Comparison of ENCODE assay signal across 8 cellular contexts in genomic region chr9:120842685-120843485, GRCh38. TPM values are rescaled to one million over a fixed set of nuclear protein-coding genes. Genes with fewer than 3 reads are reported as not detected.
DNase-seq lines count a peak whose midpoint lies in the region; ATAC-seq and TF ChIP-seq lines count a peak whose summit lies in the region.

TSS of gene PSMD5 (minus strand) at chr9:120842922. CDS start at chr9:120842909, 13 bp downstream.

- peak; percentile 98 for ATAC-seq in HG02623 (IDR thresholded peaks at IDR 0.05; ENCODE audit: unreplicated experiment)

- peak within 1 kb of the TSS; percentile 94 for H4K8ac ChIP-seq in trophoblast cell (ENCODE audit: low read depth, low read length)

- peaks cover 11% of the 10 kb centered on the region for H3K79me2 ChIP-seq in trophoblast cell (ENCODE audit: control insufficient read depth, insufficient read depth, low read length, poor library complexity)

- peak within 1 kb of the TSS; percentile 88 for H2AFZ ChIP-seq in trophoblast cell (ENCODE audit: insufficient read depth, low read length, poor library complexity)

- peak within 1 kb of the TSS; percentile 84 for H3K18ac ChIP-seq in trophoblast cell (ENCODE audit: low read length)

- peak within 1 kb of the TSS; percentile 85 for H4K91ac ChIP-seq in trophoblast cell (ENCODE audit: low read depth, low read length)

- H4K12ac ChIP-seq in trophoblast cell (ENCODE audit: low read depth, low read length): peak within 1 kb of the TSS; percentile 91

- TF ChIP-seq POLR2A in tibial nerve (IDR thresholded peaks at IDR 0.05): peak; percentile 72 to 80

- peak; percentile 89 to 95 for TF ChIP-seq EP300 in tibial nerve (IDR thresholded peaks at IDR 0.05)

- peak within 1 kb of the TSS; percentile 81 for H2BK120ac ChIP-seq in trophoblast cell (ENCODE audit: insufficient read depth, low read length, poor library complexity)

- H3K27ac ChIP-seq in cardiac muscle cell (peak within 1 kb of the TSS; percentile 97), trophoblast cell (ENCODE audit: low read depth, low read length) (peak within 1 kb of the TSS; percentile 84), tibial nerve (peak within 1 kb of the TSS; percentile 85 to 98 (median 92))

- H3K9ac ChIP-seq in adipocyte (ENCODE audit: low read length) (peak within 1 kb of the TSS; percentile 98), trophoblast cell (ENCODE audit: low read length) (peak within 1 kb of the TSS; percentile 86)

- H3K36me3 ChIP-seq in adipocyte (ENCODE audit: control insufficient read depth, insufficient read depth, low read length, severe bottlenecking): peaks cover 8% of the 10 kb centered on the region
- H3K36me3 ChIP-seq in cardiac muscle cell: no peaks in the 10 kb centered on the region
- H3K36me3 ChIP-seq in trophoblast cell (ENCODE audit: control insufficient read depth in 1 of 2, insufficient read depth in 2 of 2, low read length in 2 of 2): peaks cover 0 to 3% of the 10 kb centered on the region in 2 experiments
- peaks cover 0 to 18% (median 0%) of the 10 kb centered on the region in 3 donors for H3K36me3 ChIP-seq in tibial nerve

- H2BK12ac ChIP-seq in trophoblast cell (ENCODE audit: low read length): no peak within 1 kb of the TSS

- peak within 1 kb of the TSS; percentile 77 for H3K4me2 ChIP-seq in trophoblast cell (ENCODE audit: low read length)

- H3K14ac ChIP-seq in trophoblast cell (ENCODE audit: low read length): peak within 1 kb of the TSS; percentile 87

- no peak for TF ChIP-seq CTCF in cardiac muscle cell (IDR thresholded peaks at IDR 0.05; ENCODE audit: low read depth, low read length)
- TF ChIP-seq CTCF in tibial nerve (IDR thresholded peaks at IDR 0.05): peak in 1 of 5 experiments; percentile 57

- no peaks in the 10 kb centered on the region for H3K9me3 ChIP-seq in adipocyte (ENCODE audit: control insufficient read depth, low read length)
- H3K9me3 ChIP-seq in cardiac muscle cell (ENCODE audit: low read depth): no peaks in the 10 kb centered on the region
- no peaks in the 10 kb centered on the region for H3K9me3 ChIP-seq in trophoblast cell (ENCODE audit: insufficient read depth, low read depth, low read length)
- no peaks in the 10 kb centered on the region for H3K9me3 ChIP-seq in tibial nerve

- H3K4me1 ChIP-seq in adipocyte (ENCODE audit: control insufficient read depth, insufficient read depth, low read length) (peaks cover 20% of the 10 kb centered on the region), cardiac muscle cell (ENCODE audit: low read depth) (peaks cover 16% of the 10 kb centered on the region), trophoblast cell (ENCODE audit: control insufficient read depth in 1 of 2, insufficient read depth in 2 of 2, low read length in 2 of 2) (peaks cover 9 to 11% of the 10 kb centered on the region in 2 experiments), tibial nerve (peaks cover 0 to 37% (median 11%) of the 10 kb centered on the region in 4 donors)

- peak within 1 kb of the TSS; percentile 60 for H3K4ac ChIP-seq in trophoblast cell (ENCODE audit: low read depth, low read length)

- peaks cover 7% of the 10 kb centered on the region for H3K79me1 ChIP-seq in trophoblast cell (ENCODE audit: low read length)

- no peak within 1 kb of the TSS for H3K23ac ChIP-seq in trophoblast cell (ENCODE audit: low read length)

- peak within 1 kb of the TSS; percentile 52 for H2BK5ac ChIP-seq in trophoblast cell (ENCODE audit: low read depth, low read length, poor library complexity)

- H3K27me3 ChIP-seq in adipocyte (replicated peaks; ENCODE audit: control insufficient read depth, insufficient read depth, low read length): no peaks in the 10 kb centered on the region
- no peaks in the 10 kb centered on the region for H3K27me3 ChIP-seq in cardiac muscle cell
- H3K27me3 ChIP-seq in trophoblast cell (ENCODE audit: insufficient read depth, low read length): no peaks in the 10 kb centered on the region
- no peaks in the 10 kb centered on the region for H3K27me3 ChIP-seq in tibial nerve

- peak within 1 kb of the TSS; percentile 78 for H2AK5ac ChIP-seq in trophoblast cell (ENCODE audit: low read length)

- WGBS in trophoblast cell (ENCODE audit: extremely low coverage, insufficient coverage, insufficient read length): no CpG with 5 or more reads among the region's 62 CpGs
- WGBS in tibial nerve, 2 donors: 2 to 4% methylated on average over 53 of the region's 62 CpGs

- DNase-seq in NCI-H1105 (lab: John Stamatoyannopoulos, UW) (peak; percentile 94), SW 1271 (lab: John Stamatoyannopoulos, UW) (peak; percentile 99), adipocyte (ENCODE audit: low read depth) (peak; percentile 100), cardiac muscle cell (ENCODE audit: low read depth in 1 of 2, low spot score in 1 of 2) (peak; percentile 99), trophoblast cell (peak; percentile 100), tibial nerve (ENCODE audit: low spot score in 2 of 2) (peak; percentile 96)

- H3K4me3 ChIP-seq in GM08714 (ENCODE audit: low read length) (peak within 1 kb of the TSS; percentile 87), adipocyte (ENCODE audit: low read length) (peak within 1 kb of the TSS; percentile 96), cardiac muscle cell (peak within 1 kb of the TSS; percentile 68), trophoblast cell (ENCODE audit: low read depth, low read length) (peak within 1 kb of the TSS; percentile 89), tibial nerve (peak within 1 kb of the TSS; percentile 52 to 95 (median 80))

RNA-seq across cellular contexts. Expression of gene PSMD5, which starts in this region (rescaled TPM):
- total RNA-seq in cardiac muscle cell: 16.0 and 20.7 TPM in 2 replicates
- 25.3 and 50.1 TPM in 2 replicates for polyA plus RNA-seq in cardiac muscle cell
- polyA plus RNA-seq in trophoblast cell (2013): 24.7 and 24.8 TPM in 2 replicates
- total RNA-seq in tibial nerve: 10 to 100 TPM; 33.9 to 37.7 (median 37.4) TPM

Comparison
In these comparisons a context has a peak if more than half of its experiments do, and no peak if none do; other contexts are left out.
1. Peak in every context shown above with its lines: DNase-seq, ATAC-seq, H3K4me3 ChIP-seq and H3K27ac ChIP-seq.